20 cellular contexts compared by ENCODE assay signal in genomic region chr9:134388976-134389375, GRCh38.
"Had no signal": no experiment of that assay in that cellular context is flagged by ENCODE, and none has a peak within 500 bp of the region (broad histone marks: within the 10 kb centered on the region; RNA-seq: fewer than 3 reads in every experiment).

No MANE protein-coding gene starts in this region.

- H3K36me3 ChIP-seq: thoracic aorta had no signal

- H3K4me3 Mint-ChIP-seq: activated B cell treated with CpG ODN at 0.5 μM for 24 hours; activated CD8-positive, alpha-beta T cell treated with anti-CD3 and anti-CD28 coated beads, Interleukin-2, amount 10 ng/mL, durations not matched to agents 7 days and 5 days; activated naive CD4-positive, alpha-beta T cell treated with anti-CD3 and anti-CD28 coated beads, Interleukin-2, amount 50 U/mL, for 24 hours; neural crest cell; stimulated activated naive CD8-positive, alpha-beta T cell treated with anti-CD3 and anti-CD28 coated beads, Interleukin-15, amount 100 ng/mL, for 72 hours; T-helper 1 cell treated with Interleukin-12 subunit alpha and Interleukin-12 subunit beta and Interleukin-4 antibody, amounts not matched to agents 30 μg/mL and 1 μg/mL, for 36 hours had no signal

- H2AFZ ChIP-seq: parathyroid adenoma had no signal

- DNase-seq: activated B cell treated with CpG ODN at 0.5 μM for 24 hours; activated CD4-positive, alpha-beta T cell treated with anti-CD3 and anti-CD28 coated beads for 48 hours; activated CD8-positive, alpha-beta memory T cell treated with anti-CD3 and anti-CD28 coated beads, Interleukin-2, amount 50 U/mL, for 4 hours; activated CD8-positive, alpha-beta T cell treated with anti-CD3 and anti-CD28 coated beads, Interleukin-2, amount 10 ng/mL, durations not matched to agents 7 days and 5 days; activated effector memory CD4-positive, alpha-beta T cell treated with anti-CD3 and anti-CD28 coated beads, Interleukin-2, amount 50 U/mL, for 16 hours; activated T-cell treated with anti-CD3 and anti-CD28 coated beads, Interleukin-2, amount 50 U/mL, for 48 hours; cortex of kidney; effector CD8-positive, alpha-beta T cell; left colon; retina; stimulated activated CD4-positive, alpha-beta T cell treated with anti-CD3 and anti-CD28 coated beads, Interleukin-4, amount 100 ng/mL, for 4 hours; stimulated activated CD8-positive, alpha-beta memory T cell treated with anti-CD3 and anti-CD28 coated beads, Interleukin-4, amount 100 ng/mL, for 48 hours; stimulated activated naive CD8-positive, alpha-beta T cell treated with anti-CD3 and anti-CD28 coated beads, Interleukin-15, amount 100 ng/mL, for 72 hours had no signal

- H3K9me3 ChIP-seq: thoracic aorta had no signal

- H3K27me3 Mint-ChIP-seq: activated B cell treated with CpG ODN at 0.5 μM for 24 hours; activated naive CD4-positive, alpha-beta T cell treated with anti-CD3 and anti-CD28 coated beads, Interleukin-2, amount 50 U/mL, for 24 hours had no signal

- H3K36me3 Mint-ChIP-seq: activated naive CD4-positive, alpha-beta T cell treated with anti-CD3 and anti-CD28 coated beads, Interleukin-2, amount 50 U/mL, for 24 hours had no signal

- H3K9me3 Mint-ChIP-seq: activated B cell treated with CpG ODN at 0.5 μM for 24 hours; activated naive CD4-positive, alpha-beta T cell treated with anti-CD3 and anti-CD28 coated beads, Interleukin-2, amount 50 U/mL, for 24 hours had no signal

- H3K4me3 ChIP-seq: lung, thoracic aorta had no signal

- ATAC-seq: activated CD8-positive, alpha-beta T cell treated with anti-CD3 and anti-CD28 coated beads, Interleukin-2, amount 10 ng/mL, durations not matched to agents 7 days and 5 days; left colon; stimulated activated naive CD8-positive, alpha-beta T cell treated with anti-CD3 and anti-CD28 coated beads, Interleukin-15, amount 100 ng/mL, for 72 hours had no signal

- H3K27ac Mint-ChIP-seq: activated B cell treated with CpG ODN at 0.5 μM for 24 hours; activated naive CD4-positive, alpha-beta T cell treated with anti-CD3 and anti-CD28 coated beads, Interleukin-2, amount 50 U/mL, for 24 hours; stimulated activated naive CD8-positive, alpha-beta T cell treated with anti-CD3 and anti-CD28 coated beads, Interleukin-15, amount 100 ng/mL, for 72 hours; T-helper 1 cell treated with Interleukin-12 subunit alpha and Interleukin-12 subunit beta and Interleukin-4 antibody, amounts not matched to agents 30 μg/mL and 1 μg/mL, for 36 hours had no signal

- H3K27ac ChIP-seq: epithelial cell of prostate, parathyroid adenoma, thoracic aorta had no signal

- H3K9ac ChIP-seq: parathyroid adenoma had no signal
